In the genomic region with DNA sequence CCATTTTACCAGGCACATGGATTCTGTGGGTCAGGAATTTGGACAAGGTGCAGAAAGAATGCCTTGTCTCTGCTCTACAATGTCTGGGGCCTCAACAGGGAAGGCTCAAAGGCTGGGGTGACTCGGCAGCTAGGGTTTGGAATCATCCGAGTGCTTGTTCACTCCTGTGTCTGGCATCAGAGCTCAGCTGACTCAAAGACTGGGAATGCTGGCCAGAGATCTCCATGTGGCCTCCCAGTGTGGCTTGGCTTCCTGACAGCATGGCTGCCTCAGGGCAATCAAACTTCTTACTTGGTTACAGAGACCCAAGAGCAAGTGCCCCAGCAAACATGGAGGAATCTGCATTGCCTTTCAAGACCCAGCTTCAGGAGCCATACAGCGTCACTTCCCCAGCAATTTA, we compare ENCODE assay signal across 11 cellular contexts.
A peak's percentile ranks its signal among the peaks of the same experiment; 100 is the strongest.
DNase-seq lines count a peak whose midpoint lies in the region; FAIRE-seq and TF ChIP-seq lines count a peak whose summit lies in the region.
"Had no signal": no experiment of that assay in that cellular context is flagged by ENCODE, and none has a peak within 500 bp of the region (broad histone marks: within the 10 kb centered on the region; RNA-seq: fewer than 3 reads in every experiment).

No MANE protein-coding gene starts in this region.

- H3K9me3 Mint-ChIP-seq in CD8-positive, alpha-beta memory T cell = peaks cover 0 to 4% (median 0%) of the 10 kb centered on the region in 5 donors
- H3K9me3 Mint-ChIP-seq in progenitor cell of endocrine pancreas (ENCODE audit: low read depth) = no peaks in the 10 kb centered on the region

- intact Hi-C loops in mammary epithelial cell (cut with micrococcal nuclease) = loop anchor here (2.0 to 5.0 kb wide), 2 partner anchors 49 to 91 kb away; no protein-coding TSS in a partner anchor

- no peaks in the 10 kb centered on the region for H4K20me1 ChIP-seq in mammary epithelial cell (ENCODE audit: insufficient read depth, low read length)

- DNase-seq in CD8-positive, alpha-beta memory T cell = no peak
- peak; percentile 98 for DNase-seq in MG63
- DNase-seq in mammary epithelial cell = peak; percentile 99
- peak; percentile 98 for DNase-seq in myocyte (ENCODE audit: low read depth)
- DNase-seq in NAMALWA (ENCODE audit: low spot score) = no peak
- no peak for DNase-seq in progenitor cell of endocrine pancreas (ENCODE audit: low spot score, unreplicated experiment)
- no peak for DNase-seq in GM19239 (ENCODE audit: insufficient read length, low spot score)
- no peak for DNase-seq in GF-D8 (lab: John Stamatoyannopoulos, UW)
- DNase-seq: activated effector memory CD4-positive, alpha-beta T cell treated with Interleukin-2 at 50 U/mL for 16 hours; thyroid gland had no signal

- no peaks in the 10 kb centered on the region for H3K79me2 ChIP-seq in mammary epithelial cell (ENCODE audit: insufficient read depth, low read length)

- no peak overlapping the region for H3K27ac ChIP-seq in CD8-positive, alpha-beta memory T cell (ENCODE audit: low read depth, low read length)
- H3K27ac ChIP-seq in mammary epithelial cell (ENCODE audit: insufficient read depth, low read depth, low read length) = peak overlapping the region; percentile 92
- H3K27ac ChIP-seq: KMS-11, thyroid gland had no signal

- H3K4me1 ChIP-seq in CD8-positive, alpha-beta memory T cell (ENCODE audit: insufficient read depth, low read length) = peaks cover 9% of the 10 kb centered on the region
- H3K4me1 ChIP-seq in mammary epithelial cell (ENCODE audit: insufficient read depth, low read length) = peaks cover 26% of the 10 kb centered on the region

- in situ Hi-C loops in mammary epithelial cell (cut with MboI; ENCODE audit: low sequenced_read_pairs in 2 of 2) = loop anchor here in 1 of 2 donors (5.0 kb wide), 1 partner anchor 49 kb away; no protein-coding TSS in a partner anchor

- no TSS peak for BruUV-seq in mammary epithelial cell (replicated peaks; lab: Mats Ljungman, UMichigan)

- peaks cover 0 to 1% of the 10 kb centered on the region in 2 donors for H3K27me3 Mint-ChIP-seq in CD8-positive, alpha-beta memory T cell
- no peaks in the 10 kb centered on the region for H3K27me3 Mint-ChIP-seq in progenitor cell of endocrine pancreas

- no peaks in the 10 kb centered on the region for H3K36me3 ChIP-seq in CD8-positive, alpha-beta memory T cell (ENCODE audit: insufficient read depth, low read length)
- H3K36me3 ChIP-seq in MG63 = no peaks in the 10 kb centered on the region
- H3K36me3 ChIP-seq in mammary epithelial cell (ENCODE audit: insufficient read depth, low read length) = no peaks in the 10 kb centered on the region
- H3K36me3 ChIP-seq: thyroid gland had no signal

- peak overlapping the region; percentile 38 for H3K4me2 ChIP-seq in mammary epithelial cell (ENCODE audit: insufficient read depth, low read depth, low read length)
- H3K4me2 ChIP-seq: KMS-11 had no signal

- H3K4me3 Mint-ChIP-seq in CD8-positive, alpha-beta memory T cell = no peak overlapping the region
- H3K4me3 Mint-ChIP-seq in progenitor cell of endocrine pancreas (ENCODE audit: low read depth) = no peak overlapping the region

- H3K4me1 Mint-ChIP-seq in CD8-positive, alpha-beta memory T cell = peaks cover 17 to 38% (median 17%) of the 10 kb centered on the region in 3 donors
- H3K4me1 Mint-ChIP-seq in progenitor cell of endocrine pancreas (ENCODE audit: low read depth) = peaks cover 15% of the 10 kb centered on the region

- no peak overlapping the region for H3K4me3 ChIP-seq in CD8-positive, alpha-beta memory T cell (ENCODE audit: low read length)
- no peak overlapping the region for H3K4me3 ChIP-seq in MG63
- H3K4me3 ChIP-seq in mammary epithelial cell (replicated peaks in 1 of 3; ENCODE audit: insufficient read depth in 1 of 3, low read depth in 2 of 3, low read length in 3 of 3) = no peak overlapping the region
- H3K4me3 ChIP-seq: thyroid gland had no signal

- 55% methylated on average over 1 of the region's 3 CpGs for WGBS in mammary epithelial cell (ENCODE audit: low coverage, missing lambda C conversion rate)

- H3K27ac Mint-ChIP-seq in CD8-positive, alpha-beta memory T cell = peak overlapping the region in 5 of 8 donors; percentile 4 to 58 (median 39)
- H3K27ac Mint-ChIP-seq in progenitor cell of endocrine pancreas = no peak overlapping the region

- CTCF ChIA-PET in CD8-positive, alpha-beta memory T cell (lab: Charles Lee) = interaction anchor here (1.0 kb wide), 1 partner anchor 44 kb away, joined by 3 read pairs; no protein-coding TSS in a partner anchor
- CTCF ChIA-PET in mammary epithelial cell (lab: Charles Lee; ENCODE audit: low non-redundant PET) = no interaction called here

- H3K9me3 ChIP-seq in CD8-positive, alpha-beta memory T cell (ENCODE audit: low read length) = no peaks in the 10 kb centered on the region
- H3K9me3 ChIP-seq in MG63 = peaks cover 8% of the 10 kb centered on the region
- peaks cover 2% of the 10 kb centered on the region for H3K9me3 ChIP-seq in mammary epithelial cell (replicated peaks; ENCODE audit: insufficient read depth, low read length)
- H3K9me3 ChIP-seq: thyroid gland had no signal

- no peak for FAIRE-seq in GM19239 (lab: Jason Lieb, UNC)

- no peak overlapping the region for H2AFZ ChIP-seq in mammary epithelial cell (ENCODE audit: low read depth, low read length)

- dilution Hi-C loops in mammary epithelial cell (cut with HindIII; ENCODE audit: low sequenced_read_pairs) = loop anchor here (5.0 kb wide), 1 partner anchor 49 kb away; no protein-coding TSS in a partner anchor

- POLR2A ChIA-PET in CD8-positive, alpha-beta memory T cell (lab: Charles Lee) = no interaction called here

- no peaks in the 10 kb centered on the region for H3K27me3 ChIP-seq in CD8-positive, alpha-beta memory T cell (ENCODE audit: insufficient read depth, low read length, poor library complexity, severe bottlenecking)
- H3K27me3 ChIP-seq in MG63 (no peaks in the 10 kb centered on the region), mammary epithelial cell (ENCODE audit: insufficient read depth, low read length) (no peaks in the 10 kb centered on the region)
- H3K27me3 ChIP-seq: thyroid gland had no signal

- peaks cover 0 to 12% (median 3%) of the 10 kb centered on the region in 3 donors for H3K36me3 Mint-ChIP-seq in CD8-positive, alpha-beta memory T cell
- H3K36me3 Mint-ChIP-seq in progenitor cell of endocrine pancreas (ENCODE audit: insufficient read depth) = no peaks in the 10 kb centered on the region

- TF ChIP-seq CTCF in mammary epithelial cell (conservative IDR thresholded peaks at IDR 0.05 in 1 of 2, IDR thresholded peaks at IDR 0.05 in 1 of 2; ENCODE audit: extremely low read depth in 1 of 2, insufficient read depth in 1 of 2, low read depth in 1 of 2, low read length in 2 of 2) = no peak
- no peak for TF ChIP-seq CTCF in progenitor cell of endocrine pancreas (IDR thresholded peaks at IDR 0.05; ENCODE audit: unreplicated experiment)

- peak overlapping the region; percentile 49 for H3K9ac ChIP-seq in mammary epithelial cell (ENCODE audit: insufficient read depth, low read length)
- H3K9ac ChIP-seq: KMS-11 had no signal

Comparison
In these comparisons a context has a peak if more than half of its experiments do, and no peak if none do; other contexts are left out.
1. DNase-seq: peak in MG63 (single experiment), mammary epithelial cell (single experiment) and myocyte (single experiment); none in CD8-positive, alpha-beta memory T cell (0 of 5), NAMALWA (single experiment), progenitor cell of endocrine pancreas (single experiment), GM19239 (single experiment) and GF-D8 (single experiment).